Comparison of ENCODE assay signal across 8 cellular contexts in genomic region chr15:90351479-90352108, GRCh38. TPM values are rescaled to one million over a fixed set of nuclear protein-coding genes. Genes with fewer than 3 reads are reported as not detected.
DNase-seq lines count a peak whose midpoint lies in the region; ATAC-seq and TF ChIP-seq lines count a peak whose summit lies in the region.

No MANE protein-coding gene starts in this region.

- peaks cover 7 to 10% of the 10 kb centered on the region in 2 donors for H3K4me1 Mint-ChIP-seq in immature natural killer cell

- TF ChIP-seq CTCF in GM06990 (IDR thresholded peaks at IDR 0.05; ENCODE audit: insufficient read depth, low read length, poor library complexity, severe bottlenecking) (no peak), thoracic aorta (IDR thresholded peaks at IDR 0.05) (no peak)

- DNase-seq in GM06990 (ENCODE audit: extremely low read depth, insufficient read length) (no peak), adipocyte (ENCODE audit: low read depth) (no peak), immature natural killer cell (no peak), thoracic aorta (ENCODE audit: low spot score) (no peak), DMS79 (lab: John Stamatoyannopoulos, UW) (no peak), amniotic stem cell (lab: John Stamatoyannopoulos, UW) (no peak)

- no peaks in the 10 kb centered on the region for H3K9me3 ChIP-seq in adipocyte (ENCODE audit: control insufficient read depth, low read length)
- no peaks in the 10 kb centered on the region for H3K9me3 ChIP-seq in thoracic aorta

- H3K27ac Mint-ChIP-seq in immature natural killer cell: peak overlapping the region in 2 of 6 donors; percentile 28 to 37

- no peaks in the 10 kb centered on the region for H3K9me3 Mint-ChIP-seq in immature natural killer cell

- ATAC-seq in HG03354 (IDR thresholded peaks at IDR 0.05; ENCODE audit: poor library complexity, severe bottlenecking, unreplicated experiment) (peak; percentile 11), thoracic aorta (ENCODE audit: insufficient number of reproducible peaks, low FRiP score, low read depth) (no peak), HG03439 (IDR thresholded peaks at IDR 0.05; ENCODE audit: unreplicated experiment) (no peak)

- no peak overlapping the region for H3K9ac ChIP-seq in adipocyte (ENCODE audit: low read length)

- H3K27me3 Mint-ChIP-seq in immature natural killer cell (ENCODE audit: low read depth in 3 of 3): peaks cover 0 to 4% (median 2%) of the 10 kb centered on the region in 3 donors

- H3K4me3 ChIP-seq in GM06990 (replicated peaks; ENCODE audit: low read depth, low read length) (peak overlapping the region; percentile 43), adipocyte (ENCODE audit: low read length) (peak overlapping the region; percentile 92), thoracic aorta (peak overlapping the region; percentile 76)

- H3K36me3 ChIP-seq in GM06990 (ENCODE audit: control insufficient read depth, insufficient read depth, low read length) (no peaks in the 10 kb centered on the region), adipocyte (ENCODE audit: control insufficient read depth, insufficient read depth, low read length, severe bottlenecking) (no peaks in the 10 kb centered on the region), thoracic aorta (no peaks in the 10 kb centered on the region)

- H3K4me3 Mint-ChIP-seq in immature natural killer cell: peak overlapping the region; percentile 85 to 91 (median 88)

- H3K27me3 ChIP-seq in GM06990 (replicated peaks; ENCODE audit: control insufficient read depth, insufficient read depth, low read length) (no peaks in the 10 kb centered on the region), adipocyte (replicated peaks; ENCODE audit: control insufficient read depth, insufficient read depth, low read length) (no peaks in the 10 kb centered on the region), thoracic aorta (replicated peaks; ENCODE audit: insufficient read depth) (no peaks in the 10 kb centered on the region)

- H3K36me3 Mint-ChIP-seq in immature natural killer cell: no peaks in the 10 kb centered on the region

- H3K4me1 ChIP-seq in adipocyte (ENCODE audit: control insufficient read depth, insufficient read depth, low read length): no peaks in the 10 kb centered on the region
- H3K4me1 ChIP-seq in thoracic aorta (ENCODE audit: control insufficient read depth in 1 of 2, low read depth in 2 of 2): peaks cover 0 to 11% of the 10 kb centered on the region in 2 donors

- H3K27ac ChIP-seq in thoracic aorta: no peak overlapping the region

RNA-seq across cellular contexts. Expression of gene ZNF774, which starts 0.5 kb away (rescaled TPM):
- polyA plus RNA-seq in immature natural killer cell: under 1 TPM in 1 of 3 donors, not detected in 2; 0.16 TPM
- total RNA-seq in thoracic aorta: 1 to 10 TPM; 1.6 to 7.7 TPM

RNA-seq across cellular contexts. Expression of gene IQGAP1, which starts 36.4 kb away (rescaled TPM):
- 100 to 1,000 TPM; 179 to 346 (median 238) TPM for polyA plus RNA-seq in immature natural killer cell
- total RNA-seq in thoracic aorta: 100 to 1,000 TPM; 280 to 340 TPM
